Comparison of ENCODE assay signal across 2 cellular contexts in the genomic region with DNA sequence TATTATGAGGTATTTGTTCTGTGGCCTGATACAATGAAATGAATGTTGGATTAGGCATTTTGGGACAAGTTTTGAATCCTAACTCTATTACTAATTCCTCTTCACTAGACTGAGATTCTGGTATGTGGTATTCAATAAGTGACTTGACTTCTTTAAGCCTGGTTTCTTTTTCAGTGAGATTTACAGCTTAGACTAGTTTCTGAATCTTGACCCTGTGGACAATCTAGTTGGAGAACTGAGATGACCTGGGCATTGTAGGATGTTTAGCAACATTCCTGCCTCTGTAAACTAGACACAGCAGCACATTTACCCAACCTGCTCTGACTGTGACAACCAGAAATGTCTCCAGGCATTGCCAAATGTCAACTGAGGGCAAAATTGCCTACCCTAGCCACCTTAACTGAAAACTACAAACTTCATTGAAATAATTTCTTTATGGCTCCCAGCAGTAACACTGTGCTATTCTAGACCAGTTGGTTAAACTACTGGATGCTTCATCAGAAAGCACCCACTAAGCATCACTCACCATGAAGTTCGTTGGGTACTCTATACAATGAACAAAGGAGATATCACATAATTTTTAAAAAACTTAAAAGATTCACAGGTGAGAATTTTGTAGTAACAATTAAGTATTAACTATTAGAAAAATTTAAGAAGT.
TF ChIP-seq lines count a peak whose summit lies in the region.

No MANE protein-coding gene starts in this region.

TF ChIP-seq in liver, 16 proteins besides CTCF, POLR2A, EP300 and RAD21:
- TF ChIP-seq, protein P1, sequence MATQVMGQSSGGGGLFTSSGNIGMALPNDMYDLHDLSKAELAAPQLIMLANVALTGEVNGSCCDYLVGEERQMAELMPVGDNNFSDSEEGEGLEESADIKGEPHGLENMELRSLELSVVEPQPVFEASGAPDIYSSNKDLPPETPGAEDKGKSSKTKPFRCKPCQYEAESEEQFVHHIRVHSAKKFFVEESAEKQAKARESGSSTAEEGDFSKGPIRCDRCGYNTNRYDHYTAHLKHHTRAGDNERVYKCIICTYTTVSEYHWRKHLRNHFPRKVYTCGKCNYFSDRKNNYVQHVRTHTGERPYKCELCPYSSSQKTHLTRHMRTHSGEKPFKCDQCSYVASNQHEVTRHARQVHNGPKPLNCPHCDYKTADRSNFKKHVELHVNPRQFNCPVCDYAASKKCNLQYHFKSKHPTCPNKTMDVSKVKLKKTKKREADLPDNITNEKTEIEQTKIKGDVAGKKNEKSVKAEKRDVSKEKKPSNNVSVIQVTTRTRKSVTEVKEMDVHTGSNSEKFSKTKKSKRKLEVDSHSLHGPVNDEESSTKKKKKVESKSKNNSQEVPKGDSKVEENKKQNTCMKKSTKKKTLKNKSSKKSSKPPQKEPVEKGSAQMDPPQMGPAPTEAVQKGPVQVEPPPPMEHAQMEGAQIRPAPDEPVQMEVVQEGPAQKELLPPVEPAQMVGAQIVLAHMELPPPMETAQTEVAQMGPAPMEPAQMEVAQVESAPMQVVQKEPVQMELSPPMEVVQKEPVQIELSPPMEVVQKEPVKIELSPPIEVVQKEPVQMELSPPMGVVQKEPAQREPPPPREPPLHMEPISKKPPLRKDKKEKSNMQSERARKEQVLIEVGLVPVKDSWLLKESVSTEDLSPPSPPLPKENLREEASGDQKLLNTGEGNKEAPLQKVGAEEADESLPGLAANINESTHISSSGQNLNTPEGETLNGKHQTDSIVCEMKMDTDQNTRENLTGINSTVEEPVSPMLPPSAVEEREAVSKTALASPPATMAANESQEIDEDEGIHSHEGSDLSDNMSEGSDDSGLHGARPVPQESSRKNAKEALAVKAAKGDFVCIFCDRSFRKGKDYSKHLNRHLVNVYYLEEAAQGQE (IDR thresholded peaks at IDR 0.05) = no peak
- TF ChIP-seq GABPA (IDR thresholded peaks at IDR 0.05 in 1 of 2, conservative IDR thresholded peaks at IDR 0.05 in 1 of 2) = no peak
- TF ChIP-seq, protein P2, sequence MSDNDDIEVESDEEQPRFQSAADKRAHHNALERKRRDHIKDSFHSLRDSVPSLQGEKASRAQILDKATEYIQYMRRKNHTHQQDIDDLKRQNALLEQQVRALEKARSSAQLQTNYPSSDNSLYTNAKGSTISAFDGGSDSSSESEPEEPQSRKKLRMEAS (IDR thresholded peaks at IDR 0.05) = no peak
- TF ChIP-seq YY1 (IDR thresholded peaks at IDR 0.05) = no peak
- no peak for TF ChIP-seq FOXA2 (IDR thresholded peaks at IDR 0.05)

TF ChIP-seq in HepG2, 621 proteins besides CTCF, POLR2A, EP300 and RAD21 (continued from another document):
- TF ChIP-seq, protein P3, sequence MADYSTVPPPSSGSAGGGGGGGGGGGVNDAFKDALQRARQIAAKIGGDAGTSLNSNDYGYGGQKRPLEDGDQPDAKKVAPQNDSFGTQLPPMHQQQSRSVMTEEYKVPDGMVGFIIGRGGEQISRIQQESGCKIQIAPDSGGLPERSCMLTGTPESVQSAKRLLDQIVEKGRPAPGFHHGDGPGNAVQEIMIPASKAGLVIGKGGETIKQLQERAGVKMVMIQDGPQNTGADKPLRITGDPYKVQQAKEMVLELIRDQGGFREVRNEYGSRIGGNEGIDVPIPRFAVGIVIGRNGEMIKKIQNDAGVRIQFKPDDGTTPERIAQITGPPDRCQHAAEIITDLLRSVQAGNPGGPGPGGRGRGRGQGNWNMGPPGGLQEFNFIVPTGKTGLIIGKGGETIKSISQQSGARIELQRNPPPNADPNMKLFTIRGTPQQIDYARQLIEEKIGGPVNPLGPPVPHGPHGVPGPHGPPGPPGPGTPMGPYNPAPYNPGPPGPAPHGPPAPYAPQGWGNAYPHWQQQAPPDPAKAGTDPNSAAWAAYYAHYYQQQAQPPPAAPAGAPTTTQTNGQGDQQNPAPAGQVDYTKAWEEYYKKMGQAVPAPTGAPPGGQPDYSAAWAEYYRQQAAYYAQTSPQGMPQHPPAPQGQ (CRISPR knock-in tag; IDR thresholded peaks at IDR 0.05; ENCODE audit: borderline replicate concordance) = no peak
- no peak for TF ChIP-seq ZNF431 (CRISPR knock-in tag; IDR thresholded peaks at IDR 0.05; ENCODE audit: borderline replicate concordance, low read depth)
- no peak for TF ChIP-seq CSRNP1 (CRISPR knock-in tag; IDR thresholded peaks at IDR 0.05)
- no peak for TF ChIP-seq ZNF24 (IDR thresholded peaks at IDR 0.05)
- TF ChIP-seq KAT8 (CRISPR knock-in tag; IDR thresholded peaks at IDR 0.05) = no peak
- no peak for TF ChIP-seq HMGXB3 (CRISPR knock-in tag; IDR thresholded peaks at IDR 0.05; ENCODE audit: borderline replicate concordance)
- TF ChIP-seq ZNF816 (CRISPR knock-in tag; IDR thresholded peaks at IDR 0.05; ENCODE audit: borderline replicate concordance) = no peak
- TF ChIP-seq ZNF775 (CRISPR knock-in tag; IDR thresholded peaks at IDR 0.05; ENCODE audit: borderline replicate concordance) = no peak
- TF ChIP-seq KDM5A (IDR thresholded peaks at IDR 0.05; ENCODE audit: borderline replicate concordance, low read length) = no peak
- TF ChIP-seq EHMT2 (IDR thresholded peaks at IDR 0.05; ENCODE audit: borderline replicate concordance, low read depth, low read length) = no peak
- TF ChIP-seq KMT2A (CRISPR knock-in tag; IDR thresholded peaks at IDR 0.05) = no peak
- TF ChIP-seq, protein P4, sequence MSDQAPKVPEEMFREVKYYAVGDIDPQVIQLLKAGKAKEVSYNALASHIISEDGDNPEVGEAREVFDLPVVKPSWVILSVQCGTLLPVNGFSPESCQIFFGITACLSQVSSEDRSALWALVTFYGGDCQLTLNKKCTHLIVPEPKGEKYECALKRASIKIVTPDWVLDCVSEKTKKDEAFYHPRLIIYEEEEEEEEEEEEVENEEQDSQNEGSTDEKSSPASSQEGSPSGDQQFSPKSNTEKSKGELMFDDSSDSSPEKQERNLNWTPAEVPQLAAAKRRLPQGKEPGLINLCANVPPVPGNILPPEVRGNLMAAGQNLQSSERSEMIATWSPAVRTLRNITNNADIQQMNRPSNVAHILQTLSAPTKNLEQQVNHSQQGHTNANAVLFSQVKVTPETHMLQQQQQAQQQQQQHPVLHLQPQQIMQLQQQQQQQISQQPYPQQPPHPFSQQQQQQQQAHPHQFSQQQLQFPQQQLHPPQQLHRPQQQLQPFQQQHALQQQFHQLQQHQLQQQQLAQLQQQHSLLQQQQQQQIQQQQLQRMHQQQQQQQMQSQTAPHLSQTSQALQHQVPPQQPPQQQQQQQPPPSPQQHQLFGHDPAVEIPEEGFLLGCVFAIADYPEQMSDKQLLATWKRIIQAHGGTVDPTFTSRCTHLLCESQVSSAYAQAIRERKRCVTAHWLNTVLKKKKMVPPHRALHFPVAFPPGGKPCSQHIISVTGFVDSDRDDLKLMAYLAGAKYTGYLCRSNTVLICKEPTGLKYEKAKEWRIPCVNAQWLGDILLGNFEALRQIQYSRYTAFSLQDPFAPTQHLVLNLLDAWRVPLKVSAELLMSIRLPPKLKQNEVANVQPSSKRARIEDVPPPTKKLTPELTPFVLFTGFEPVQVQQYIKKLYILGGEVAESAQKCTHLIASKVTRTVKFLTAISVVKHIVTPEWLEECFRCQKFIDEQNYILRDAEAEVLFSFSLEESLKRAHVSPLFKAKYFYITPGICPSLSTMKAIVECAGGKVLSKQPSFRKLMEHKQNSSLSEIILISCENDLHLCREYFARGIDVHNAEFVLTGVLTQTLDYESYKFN (CRISPR knock-in tag; conservative IDR thresholded peaks at IDR 0.05) = no peak
- TF ChIP-seq, protein P5, sequence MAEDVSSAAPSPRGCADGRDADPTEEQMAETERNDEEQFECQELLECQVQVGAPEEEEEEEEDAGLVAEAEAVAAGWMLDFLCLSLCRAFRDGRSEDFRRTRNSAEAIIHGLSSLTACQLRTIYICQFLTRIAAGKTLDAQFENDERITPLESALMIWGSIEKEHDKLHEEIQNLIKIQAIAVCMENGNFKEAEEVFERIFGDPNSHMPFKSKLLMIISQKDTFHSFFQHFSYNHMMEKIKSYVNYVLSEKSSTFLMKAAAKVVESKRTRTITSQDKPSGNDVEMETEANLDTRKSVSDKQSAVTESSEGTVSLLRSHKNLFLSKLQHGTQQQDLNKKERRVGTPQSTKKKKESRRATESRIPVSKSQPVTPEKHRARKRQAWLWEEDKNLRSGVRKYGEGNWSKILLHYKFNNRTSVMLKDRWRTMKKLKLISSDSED (CRISPR knock-in tag; IDR thresholded peaks at IDR 0.05) = no peak
- TF ChIP-seq ZNF720 (CRISPR knock-in tag; IDR thresholded peaks at IDR 0.05) = no peak
